10 cellular contexts compared by ENCODE assay signal in genomic region chr1:150160964-150161626, GRCh38. TPM values are rescaled to one million over a fixed set of nuclear protein-coding genes. Genes with fewer than 3 reads are reported as not detected.
DNase-seq lines count a peak whose midpoint lies in the region; ATAC-seq and TF ChIP-seq lines count a peak whose summit lies in the region.
"Had no signal": no experiment of that assay in that cellular context is flagged by ENCODE, and none has a peak within 500 bp of the region (broad histone marks: within the 10 kb centered on the region; RNA-seq: fewer than 3 reads in every experiment).

No MANE protein-coding gene starts in this region.

- H3K23ac ChIP-seq in H9 (ENCODE audit: insufficient read length, low read depth, low read length) = no peak overlapping the region

- no peak for TF ChIP-seq CTCF in A673 (conservative IDR thresholded peaks at IDR 0.05; ENCODE audit: low read depth, low read length)
- TF ChIP-seq CTCF in H9 (conservative IDR thresholded peaks at IDR 0.05) = no peak
- no peak for TF ChIP-seq CTCF in brain (conservative IDR thresholded peaks at IDR 0.05)
- no peak for TF ChIP-seq CTCF in foreskin fibroblast (IDR thresholded peaks at IDR 0.05; ENCODE audit: low read depth, low read length)

- no peak overlapping the region for H2BK5ac ChIP-seq in H9 (ENCODE audit: insufficient read length, low read length)

- no peaks in the 10 kb centered on the region for H3K79me2 ChIP-seq in H9 (ENCODE audit: insufficient read depth, low read length)

- no peak overlapping the region for H4K8ac ChIP-seq in H9 (replicated peaks; ENCODE audit: insufficient read length, low read depth, low read length)

- H3K9ac ChIP-seq in H9 (ENCODE audit: extremely low read depth, insufficient read length, low read length) = no peak overlapping the region
- H3K9ac ChIP-seq in muscle layer of colon (ENCODE audit: low read length) = peak overlapping the region; percentile 77

- H3K27me3 Mint-ChIP-seq in H9 (ENCODE audit: low read depth) = no peaks in the 10 kb centered on the region; the same call in 1 of the 2 replicates
- no peaks in the 10 kb centered on the region for H3K27me3 Mint-ChIP-seq in brain

- H3K4me3 ChIP-seq in A673 (ENCODE audit: low read depth, low read length, poor library complexity, severe bottlenecking) (no peak overlapping the region), muscle layer of colon (ENCODE audit: low read depth in 1 of 2, low read length in 2 of 2) (no peak overlapping the region), foreskin fibroblast (ENCODE audit: low read depth in 1 of 2, low read length in 2 of 2) (no peak overlapping the region)

- no peaks in the 10 kb centered on the region for H4K20me1 ChIP-seq in H9 (ENCODE audit: control insufficient read depth, insufficient read depth, insufficient read length)

- H3K27me3 ChIP-seq in A673 (replicated peaks; ENCODE audit: insufficient read depth, low read depth, low read length, poor library complexity) = no peaks in the 10 kb centered on the region
- no peaks in the 10 kb centered on the region for H3K27me3 ChIP-seq in H9 (ENCODE audit: insufficient read depth, low read length)
- H3K27me3 ChIP-seq in muscle layer of colon (ENCODE audit: control insufficient read depth in 1 of 2, insufficient read depth in 2 of 2, low read length in 2 of 2) = no peaks in the 10 kb centered on the region

- no peak overlapping the region for H2BK120ac ChIP-seq in H9 (ENCODE audit: low read depth, low read length, poor library complexity, severe bottlenecking)

- POLR2A ChIA-PET in A673 (lab: Charles Lee; ENCODE audit: low non-redundant PET) = interaction anchor here (1.0 kb wide), 1 partner anchor 275 kb away, joined by 4 read pairs; a partner anchor contains a TSS

- no peak overlapping the region for H2AK5ac ChIP-seq in H9 (ENCODE audit: insufficient read length, low read length)

- H2BK12ac ChIP-seq in H9 (ENCODE audit: insufficient read length, low read depth, low read length) = no peak overlapping the region

- H4K5ac ChIP-seq in H9 (ENCODE audit: insufficient read length, low read depth, low read length) = no peak overlapping the region

- no peak overlapping the region for H3K18ac ChIP-seq in H9 (ENCODE audit: insufficient read length, low read depth, low read length)

- intact Hi-C loops in A673 (cut with micrococcal nuclease; ENCODE audit: unreplicated experiment) = loop anchor here (10.0 kb wide), 1 partner anchor 266 kb away; the partner anchor contains the start of gene BOLA1

- ATAC-seq in HG02759 (IDR thresholded peaks at IDR 0.05; ENCODE audit: unreplicated experiment) = no peak

- no peak overlapping the region for H2BK15ac ChIP-seq in H9 (ENCODE audit: low read depth, low read length)

- no TSS peak for BruUV-seq in A673 (replicated peaks; lab: Mats Ljungman, UMichigan)

- H4K91ac ChIP-seq in H9 (ENCODE audit: insufficient read length, low read depth, low read length) = no peak overlapping the region

- no peak overlapping the region for H3T11ph ChIP-seq in H9 (ENCODE audit: low read length)

- DNase-seq in A673 (ENCODE audit: low spot score) (no peak), H9 (no peak), NCI-H1694 (lab: John Stamatoyannopoulos, UW) (no peak), foreskin fibroblast (no peak), dermis blood vessel endothelial cell (no peak)
- DNase-seq: HCEC 1CT, SHP77 treated with DMSO at 0.1 percent for 48 hours had no signal

- H3K36me3 ChIP-seq in A673 (ENCODE audit: insufficient read depth, low read length, poor library complexity, severe bottlenecking) (peaks cover 36% of the 10 kb centered on the region), muscle layer of colon (ENCODE audit: insufficient read depth, low read length) (peaks cover 38% of the 10 kb centered on the region)

- CTCF ChIA-PET in A673 (lab: Charles Lee) = no interaction called here

- H3K9me3 Mint-ChIP-seq in H9 (no peaks in the 10 kb centered on the region; a peak in 1 of 5 replicates), brain (no peaks in the 10 kb centered on the region)

- WGBS in H9 (ENCODE audit: extremely low coverage, insufficient read length, low lambda C conversion rate) = no CpG with 5 or more reads among the region's 7 CpGs

- no peak overlapping the region for H2AFZ ChIP-seq in H9 (ENCODE audit: low read length)

- H3K23me2 ChIP-seq in H9 (ENCODE audit: insufficient read length, low read depth, low read length, poor library complexity, severe bottlenecking) = peaks cover 7% of the 10 kb centered on the region

- H3K27ac Mint-ChIP-seq in H9 (peak overlapping the region; percentile 41 to 76 (median 74); a peak in 5 of 7 replicates), brain (peak overlapping the region; percentile 97 to 100 (median 99))

- H3K56ac ChIP-seq in H9 (ENCODE audit: insufficient read length, low read depth, low read length) = no peak overlapping the region

- peaks cover 30 to 49% (median 40%) of the 10 kb centered on the region in 3 experiments for H3K36me3 Mint-ChIP-seq in H9 (ENCODE audit: insufficient read depth in 1 of 3, low read depth in 3 of 3)
- peaks cover 49% of the 10 kb centered on the region for H3K36me3 Mint-ChIP-seq in brain

- peak overlapping the region; percentile 99 for H3K27ac ChIP-seq in A673 (ENCODE audit: low read depth, low read length, poor library complexity, severe bottlenecking)
- H3K27ac ChIP-seq in H9 (ENCODE audit: insufficient read length, low read depth, low read length) = no peak overlapping the region
- H3K27ac ChIP-seq in muscle layer of colon (ENCODE audit: low read depth, low read length) = peak overlapping the region; percentile 92

- no peak overlapping the region for H3K14ac ChIP-seq in H9 (ENCODE audit: insufficient read depth, low read length)

- no peak overlapping the region for H3K4me2 ChIP-seq in H9 (ENCODE audit: insufficient read depth, insufficient read length, low read length)

- H3K4me3 Mint-ChIP-seq in H9 = no peak overlapping the region
- peak overlapping the region in 4 of 5 experiments; percentile 11 to 81 (median 55) for H3K4me3 Mint-ChIP-seq in brain

- no peak overlapping the region for H2BK20ac ChIP-seq in H9 (ENCODE audit: low read depth, low read length, poor library complexity, severe bottlenecking)

- H3K4me1 ChIP-seq in A673 (ENCODE audit: insufficient read depth, low read length, poor library complexity, severe bottlenecking) (peaks cover 22% of the 10 kb centered on the region), H9 (ENCODE audit: insufficient read depth, low read length) (peaks cover 16% of the 10 kb centered on the region), muscle layer of colon (ENCODE audit: insufficient read depth, low read length) (peaks cover 94% of the 10 kb centered on the region)

- H3K79me1 ChIP-seq in H9 (ENCODE audit: insufficient read depth, low read depth, low read length, poor library complexity, severe bottlenecking) = no peaks in the 10 kb centered on the region

- H3K4me1 Mint-ChIP-seq in H9 (peaks cover 44 to 45% of the 10 kb centered on the region in 2 experiments), brain (peaks cover 57% of the 10 kb centered on the region)

- H3K4ac ChIP-seq in H9 (ENCODE audit: low read depth, low read length) = no peak overlapping the region

- no peaks in the 10 kb centered on the region for H3K9me3 ChIP-seq in A673 (ENCODE audit: low read depth, low read length, poor library complexity, severe bottlenecking)
- no peaks in the 10 kb centered on the region for H3K9me3 ChIP-seq in H9 (ENCODE audit: control insufficient read depth, low read depth, low read length)
- H3K9me3 ChIP-seq in muscle layer of colon (ENCODE audit: low read length) = no peaks in the 10 kb centered on the region

RNA-seq across cellular contexts. Expression of gene PLEKHO1, which starts 11.4 kb away (rescaled TPM):
- 67.2 and 73.1 TPM in 2 replicates for total RNA-seq in A673 (2021)
- total RNA-seq in H9 (2021) = 47.6 and 48.1 TPM in 2 replicates
- polyA plus RNA-seq in brain (ENCODE audit: insufficient read depth, low read depth, low replicate concordance) = 84.5 TPM
- total RNA-seq in dermis blood vessel endothelial cell = 31.0 and 65.9 TPM in 2 replicates

Comparison
In these comparisons a context has a peak if more than half of its experiments do, and no peak if none do; other contexts are left out.
1. H3K4me3 Mint-ChIP-seq: peak in brain (4 of 5); none in H9 (0 of 2).